In the genomic region with DNA sequence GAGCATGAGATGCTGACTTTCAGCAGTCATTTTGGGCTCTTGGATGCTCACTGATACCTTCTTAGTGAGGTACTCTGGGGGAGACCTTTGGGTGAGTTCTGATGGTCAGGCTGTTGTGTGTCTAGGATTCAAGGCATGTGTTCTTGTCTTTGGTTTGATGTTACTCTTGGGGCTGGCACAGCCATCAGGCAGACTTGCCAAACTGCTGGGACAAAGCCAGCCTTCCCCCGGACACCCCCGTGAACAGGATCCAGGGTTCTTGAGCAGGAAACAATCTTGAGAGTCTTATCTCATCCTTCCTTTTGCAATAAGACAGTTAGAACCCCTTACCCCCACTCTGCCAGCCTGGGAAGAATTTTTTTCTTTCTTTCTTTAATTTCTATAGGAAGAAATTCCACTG, we compare ENCODE assay signal across 26 cellular contexts. TPM values are rescaled to one million over a fixed set of nuclear protein-coding genes. Genes with fewer than 3 reads are reported as not detected.
DNase-seq lines count a peak whose midpoint lies in the region; ATAC-seq and TF ChIP-seq lines count a peak whose summit lies in the region.
"Had no signal": no experiment of that assay in that cellular context is flagged by ENCODE, and none has a peak within 500 bp of the region (broad histone marks: within the 10 kb centered on the region; RNA-seq: fewer than 3 reads in every experiment).

No MANE protein-coding gene starts in this region.

- no peaks in the 10 kb centered on the region for H3K9me3 ChIP-seq in cardiac muscle cell (ENCODE audit: low read depth)
- no peaks in the 10 kb centered on the region for H3K9me3 ChIP-seq in heart right ventricle
- H3K9me3 ChIP-seq in SJCRH30 (replicated peaks), result no peaks in the 10 kb centered on the region
- H3K9me3 ChIP-seq: gastrocnemius medialis, psoas muscle, stomach, tibial artery had no signal

- H3K4me3 ChIP-seq in cardiac muscle cell (no peak overlapping the region), heart right ventricle (no peak overlapping the region), coronary artery (no peak overlapping the region), SJCRH30 (no peak overlapping the region)
- H3K4me3 ChIP-seq: gastrocnemius medialis, psoas muscle, stomach, tibial artery had no signal

- TF ChIP-seq CTCF in cardiac muscle cell (IDR thresholded peaks at IDR 0.05; ENCODE audit: low read depth, low read length) (no peak), heart right ventricle (IDR thresholded peaks at IDR 0.05) (no peak), coronary artery (IDR thresholded peaks at IDR 0.05) (no peak), mesothelial cell of epicardium (IDR thresholded peaks at IDR 0.05; ENCODE audit: unreplicated experiment) (no peak)

- H3K4me1 ChIP-seq in cardiac muscle cell (ENCODE audit: low read depth) (peaks cover 12% of the 10 kb centered on the region), heart right ventricle (peaks cover 0 to 20% (median 7%) of the 10 kb centered on the region in 9 donors), SJCRH30 (no peaks in the 10 kb centered on the region)

- H3K36me3 ChIP-seq in cardiac muscle cell, result no peaks in the 10 kb centered on the region
- H3K36me3 ChIP-seq in heart right ventricle, result peaks cover 0 to 15% (median 7%) of the 10 kb centered on the region in 9 donors
- peaks cover 6% of the 10 kb centered on the region; the same call in 1 of the 2 replicates for H3K36me3 ChIP-seq in SJCRH30
- H3K36me3 ChIP-seq: gastrocnemius medialis had no signal

- H3K27me3 ChIP-seq in cardiac muscle cell, result no peaks in the 10 kb centered on the region
- H3K27me3 ChIP-seq in heart right ventricle, result no peaks in the 10 kb centered on the region
- H3K27me3 ChIP-seq in SJCRH30, result no peaks in the 10 kb centered on the region
- H3K27me3 ChIP-seq: gastrocnemius medialis, stomach, tibial artery had no signal

- H3K4me3 Mint-ChIP-seq in mesothelial cell of epicardium, result no peak overlapping the region
- H3K4me3 Mint-ChIP-seq: activated CD4-positive, alpha-beta T cell treated with anti-CD3 and anti-CD28 coated beads, Interleukin-2, amount 10 ng/mL, durations not matched to agents 7 days and 5 days; activated CD8-positive, alpha-beta memory T cell treated with anti-CD3 and anti-CD28 coated beads, Interleukin-2, amount 10 ng/mL, durations not matched to agents 7 days and 5 days; activated naive CD4-positive, alpha-beta T cell treated with anti-CD3 and anti-CD28 coated beads, Interleukin-2, amount 10 ng/mL, durations not matched to agents 7 days and 5 days; activated T-cell treated with anti-CD3 and anti-CD28 coated beads, Interleukin-2, amount 50 U/mL, for 72 hours; IgD-negative memory B cell; T-helper 2 cell treated with Interferon-gamma antibody and Interleukin-4, amounts not matched to agents 5 μg/mL and 100 μg/mL, for 36 hours had no signal

- no peaks in the 10 kb centered on the region for H3K27me3 Mint-ChIP-seq in mesothelial cell of epicardium (ENCODE audit: low read depth)
- H3K27me3 Mint-ChIP-seq: activated CD4-positive, alpha-beta T cell treated with anti-CD3 and anti-CD28 coated beads, Interleukin-2, amount 10 ng/mL, durations not matched to agents 7 days and 5 days; activated CD8-positive, alpha-beta memory T cell treated with anti-CD3 and anti-CD28 coated beads, Interleukin-2, amount 10 ng/mL, durations not matched to agents 7 days and 5 days; activated naive CD4-positive, alpha-beta T cell treated with anti-CD3 and anti-CD28 coated beads, Interleukin-2, amount 10 ng/mL, durations not matched to agents 7 days and 5 days; IgD-negative memory B cell had no signal

- DNase-seq in cardiac muscle cell (ENCODE audit: low read depth in 1 of 2, low spot score in 1 of 2) (peak in 1 of 2 donors; percentile 21), heart right ventricle (no peak), coronary artery (ENCODE audit: low spot score) (peak; percentile 45), mesothelial cell of epicardium (ENCODE audit: low spot score in 2 of 2, unreplicated experiment in 2 of 2) (no peak), NAMALWA (ENCODE audit: low spot score) (no peak), cerebellar nuclear complex (lab: John Stamatoyannopoulos, UW) (no peak), SJCRH30 (no peak)
- DNase-seq: activated CD4-positive, alpha-beta T cell treated with anti-CD3 and anti-CD28 coated beads, Interleukin-2, amount 10 ng/mL, durations not matched to agents 7 days and 5 days; activated CD8-positive, alpha-beta memory T cell treated with anti-CD3 and anti-CD28 coated beads, Interleukin-2, amount 10 ng/mL, durations not matched to agents 7 days and 5 days; activated naive CD4-positive, alpha-beta T cell treated with anti-CD3 and anti-CD28 coated beads, Interleukin-2, amount 10 ng/mL, durations not matched to agents 7 days and 5 days; activated T-cell treated with anti-CD3 and anti-CD28 coated beads, Interleukin-2, amount 50 U/mL, for 72 hours; Calu3; gastrocnemius medialis; islet precursor cell; NCI-H2029 treated with DMSO at 0.1 percent for 48 hours; NCI-H345; NCI-H82; psoas muscle; stimulated activated CD8-positive, alpha-beta memory T cell treated with anti-CD3 and anti-CD28 coated beads, Interleukin-4, amount 100 ng/mL, for 48 hours; stomach; WERI-Rb-1 had no signal

- intact Hi-C loops in heart right ventricle (cut with DNase I), result no loop called here

- WGBS in heart right ventricle, 2 donors, result 15 to 26% methylated on average over 2 of the region's 2 CpGs

- peak overlapping the region; percentile 75 for H3K27ac Mint-ChIP-seq in mesothelial cell of epicardium
- H3K27ac Mint-ChIP-seq: activated CD8-positive, alpha-beta memory T cell treated with anti-CD3 and anti-CD28 coated beads, Interleukin-2, amount 10 ng/mL, durations not matched to agents 7 days and 5 days; activated naive CD4-positive, alpha-beta T cell treated with anti-CD3 and anti-CD28 coated beads, Interleukin-2, amount 10 ng/mL, durations not matched to agents 7 days and 5 days; IgD-negative memory B cell; T-helper 2 cell treated with Interferon-gamma antibody and Interleukin-4, amounts not matched to agents 5 μg/mL and 100 μg/mL, for 36 hours had no signal

- H3K36me3 Mint-ChIP-seq in mesothelial cell of epicardium, result peaks cover 17% of the 10 kb centered on the region

- H3K9me3 Mint-ChIP-seq in mesothelial cell of epicardium, result peaks cover 5% of the 10 kb centered on the region
- H3K9me3 Mint-ChIP-seq: activated CD4-positive, alpha-beta T cell treated with anti-CD3 and anti-CD28 coated beads, Interleukin-2, amount 10 ng/mL, durations not matched to agents 7 days and 5 days; activated naive CD4-positive, alpha-beta T cell treated with anti-CD3 and anti-CD28 coated beads, Interleukin-2, amount 10 ng/mL, durations not matched to agents 7 days and 5 days; activated T-cell treated with anti-CD3 and anti-CD28 coated beads, Interleukin-2, amount 50 U/mL, for 72 hours; IgD-negative memory B cell; T-helper 2 cell treated with Interferon-gamma antibody and Interleukin-4, amounts not matched to agents 5 μg/mL and 100 μg/mL, for 36 hours had no signal

- ATAC-seq in heart right ventricle (no peak), GM21526 (IDR thresholded peaks at IDR 0.05; ENCODE audit: low FRiP score, unreplicated experiment) (no peak)
- ATAC-seq: activated CD8-positive, alpha-beta memory T cell treated with anti-CD3 and anti-CD28 coated beads, Interleukin-2, amount 10 ng/mL, durations not matched to agents 7 days and 5 days; activated T-cell treated with anti-CD3 and anti-CD28 coated beads, Interleukin-2, amount 50 U/mL, for 72 hours; gastrocnemius medialis; HCT116; psoas muscle had no signal

- H3K27ac ChIP-seq in cardiac muscle cell, result peak overlapping the region; percentile 59
- no peak overlapping the region for H3K27ac ChIP-seq in heart right ventricle
- no peak overlapping the region for H3K27ac ChIP-seq in coronary artery
- no peak overlapping the region for H3K27ac ChIP-seq in SJCRH30
- H3K27ac ChIP-seq: gastrocnemius medialis, psoas muscle, stomach, tibial artery, WERI-Rb-1 had no signal

- H3K4me1 Mint-ChIP-seq in mesothelial cell of epicardium, result peaks cover 15% of the 10 kb centered on the region

RNA-seq across cellular contexts. Expression of a gene that starts 42.2 kb away (rescaled TPM):
- total RNA-seq in cardiac muscle cell, result 11.3 and 14.2 TPM in 2 replicates
- 18.4 and 28.3 TPM in 2 replicates for polyA plus RNA-seq in cardiac muscle cell
- 10 to 100 TPM in 1 of 10 donors, 1 to 10 TPM in 9; 5.7 to 10.1 (median 7.5) TPM for total RNA-seq in heart right ventricle
- polyA plus RNA-seq in heart right ventricle, result 1 to 10 TPM; 3.3 to 4.9 TPM
- 32.4 to 33.4 TPM (median 32.7 TPM) in 3 replicates for total RNA-seq in mesothelial cell of epicardium
- total RNA-seq in SJCRH30 (2014; rRNA removed; shearing (Covaris generic)), result 10.5 and 12.6 TPM in 2 replicates

RNA-seq across cellular contexts. Expression of a gene that starts 43.5 kb away (rescaled TPM):
- 135 and 147 TPM in 2 replicates for total RNA-seq in cardiac muscle cell
- 165 and 172 TPM in 2 replicates for polyA plus RNA-seq in cardiac muscle cell
- 100 to 1,000 TPM in 8 of 10 donors, 10 to 100 TPM in 2; 90.1 to 138 (median 110) TPM for total RNA-seq in heart right ventricle
- polyA plus RNA-seq in heart right ventricle, result 100 to 1,000 TPM; 102 to 113 TPM
- 91.5 to 93.6 TPM (median 91.7 TPM) in 3 replicates for total RNA-seq in mesothelial cell of epicardium
- 257 and 271 TPM in 2 replicates for total RNA-seq in SJCRH30 (2014; rRNA removed; shearing (Covaris generic))
